In genomic region chr2:191713837-191714236, GRCh38 we compare ENCODE assay signal across 11 cellular contexts. TPM values are rescaled to one million over a fixed set of nuclear protein-coding genes. Genes with fewer than 3 reads are reported as not detected.
DNase-seq lines count a peak whose midpoint lies in the region; ATAC-seq and TF ChIP-seq lines count a peak whose summit lies in the region.
"Had no signal": no experiment of that assay in that cellular context is flagged by ENCODE, and none has a peak within 500 bp of the region (broad histone marks: within the 10 kb centered on the region; RNA-seq: fewer than 3 reads in every experiment).

No MANE protein-coding gene starts in this region.

- no peaks in the 10 kb centered on the region for H3K9me3 Mint-ChIP-seq in T-cell

- no TSS peak for BruUV-seq in OCI-LY7 (replicated peaks; lab: Mats Ljungman, UMichigan)

- no peaks in the 10 kb centered on the region for H3K79me2 ChIP-seq in OCI-LY7 (ENCODE audit: insufficient read depth, low read depth, low read length)

- no peak overlapping the region for H3K27ac ChIP-seq in OCI-LY7 (ENCODE audit: low read depth, low read length, poor library complexity, severe bottlenecking)

- no peak overlapping the region for H3K4me3 Mint-ChIP-seq in T-cell

- POLR2A ChIA-PET in OCI-LY7 (lab: Charles Lee) (no interaction called here), T-cell (lab: Charles Lee) (no interaction called here)

- peak; percentile 39; the same call in 1 of the 2 replicates for TF ChIP-seq CTCF in OCI-LY7 (conservative IDR thresholded peaks at IDR 0.05; ENCODE audit: low read length)

- peak; percentile 36 for ATAC-seq in GM18519 (IDR thresholded peaks at IDR 0.05; ENCODE audit: low FRiP score, unreplicated experiment)
- ATAC-seq in esophagus mucosa = peak; percentile 37
- no peak for ATAC-seq in T-cell (replicated peaks in 1 of 4)

- H3K9me2 ChIP-seq in OCI-LY7 (ENCODE audit: insufficient read depth, low read length) = no peaks in the 10 kb centered on the region

- intact Hi-C loops in OCI-LY7 (cut with micrococcal nuclease; ENCODE audit: unreplicated experiment) = no loop called here

- no peaks in the 10 kb centered on the region for H3K4me1 ChIP-seq in OCI-LY7 (ENCODE audit: insufficient read depth, low read length, poor library complexity, severe bottlenecking)

- no peaks in the 10 kb centered on the region for H3K27me3 Mint-ChIP-seq in T-cell

- H3K27ac Mint-ChIP-seq in T-cell = no peak overlapping the region

- H2AFZ ChIP-seq in OCI-LY7 (ENCODE audit: low read length) = no peak overlapping the region

- H4K20me1 ChIP-seq in OCI-LY7 (ENCODE audit: insufficient read depth, low read length) = no peaks in the 10 kb centered on the region

- H3K4me3 ChIP-seq in OCI-LY7 (ENCODE audit: low read depth, low read length, poor library complexity, severe bottlenecking) = no peak overlapping the region

- no peaks in the 10 kb centered on the region for H3K36me3 ChIP-seq in OCI-LY7 (ENCODE audit: insufficient read depth, low read length)

- DNase-seq in DMS53 (lab: John Stamatoyannopoulos, UW) (peak; percentile 87), OCI-LY7 (ENCODE audit: low spot score) (no peak), NCI-H226 (no peak), T-cell (no peak), ecto neural progenitor cell (ENCODE audit: low spot score) (no peak)
- no peak for DNase-seq in stimulated activated naive CD4-positive, alpha-beta T cell treated with Interleukin-2 at 50 U/mL for 16 hours (lab: John Stamatoyannopoulos, UW)
- DNase-seq: central memory CD4-positive, alpha-beta T cell; EL; NCI-H2029 treated with DMSO at 0.1 percent for 48 hours had no signal

- CTCF ChIA-PET in OCI-LY7 (lab: Charles Lee; ENCODE audit: unreplicated experiment) = no interaction called here
- CTCF ChIA-PET in T-cell (lab: Charles Lee) = no interaction called here

- peaks cover 26% of the 10 kb centered on the region for H3K36me3 Mint-ChIP-seq in T-cell

- H3K9me3 ChIP-seq in OCI-LY7 (ENCODE audit: low read length) = no peaks in the 10 kb centered on the region

- H3K4me1 Mint-ChIP-seq in T-cell = no peaks in the 10 kb centered on the region

- H3K4me2 ChIP-seq in OCI-LY7 (ENCODE audit: low read length) = no peak overlapping the region

RNA-seq across cellular contexts. Expression of gene NABP1, which starts 35.9 kb away (rescaled TPM):
- total RNA-seq in OCI-LY7 (2014; rRNA removed; shearing (Covaris generic)) = 16.7 and 18.9 TPM in 2 replicates
- total RNA-seq in OCI-LY7 (2022) (36.0 and 42.5 TPM in 2 replicates), esophagus mucosa (32.8 TPM), T-cell (10 to 100 TPM; 39.0 to 67.6 (median 51.3) TPM)

Comparison
In these comparisons a context has a peak if more than half of its experiments do, and no peak if none do; other contexts are left out.
1. ATAC-seq: peak in GM18519 (single experiment) and esophagus mucosa (single experiment); none in T-cell (0 of 4).